Comparison of ENCODE assay signal across 8 cellular contexts in genomic region chr22:36366291-36366708, GRCh38. TPM values are rescaled to one million over a fixed set of nuclear protein-coding genes. Genes with fewer than 3 reads are reported as not detected.
DNase-seq lines count a peak whose midpoint lies in the region; ATAC-seq, FAIRE-seq and TF ChIP-seq lines count a peak whose summit lies in the region.

No MANE protein-coding gene starts in this region.

- no peaks in the 10 kb centered on the region for H3K9me2 ChIP-seq in PC-3 (replicated peaks; ENCODE audit: low read length)

- H3K9me3 Mint-ChIP-seq in neural crest cell = no peaks in the 10 kb centered on the region

- no peak for TF ChIP-seq POLR2A in endothelial cell of umbilical vein (IDR thresholded peaks at IDR 0.05; ENCODE audit: low read depth, low read length)

- no TSS peak for BruUV-seq in PC-3 (replicated peaks; lab: Mats Ljungman, UMichigan)
- no TSS peak for BruUV-seq in endothelial cell of umbilical vein (replicated peaks; lab: Mats Ljungman, UMichigan)

- H4K20me1 ChIP-seq in PC-3 (ENCODE audit: low read length) = peaks cover 86% of the 10 kb centered on the region
- no peaks in the 10 kb centered on the region for H4K20me1 ChIP-seq in endothelial cell of umbilical vein (replicated peaks; ENCODE audit: control insufficient read depth, extremely low read depth, insufficient read depth, low read length)

- peak overlapping the region; percentile 38 for H3K4me3 Mint-ChIP-seq in neural crest cell

- POLR2A ChIA-PET in PC-3 (lab: Charles Lee; ENCODE audit: unreplicated experiment) = no interaction called here
- POLR2A ChIA-PET in endothelial cell of umbilical vein (lab: Charles Lee) = interaction anchor here (2.3 kb wide), 1 partner anchor 33 kb away, joined by 19 read pairs; no protein-coding TSS in a partner anchor

- H3K27me3 Mint-ChIP-seq in neural crest cell (ENCODE audit: low read depth) = no peaks in the 10 kb centered on the region

- CTCF ChIA-PET in PC-3 (lab: Charles Lee) = no interaction called here
- CTCF ChIA-PET in endothelial cell of umbilical vein (lab: Charles Lee) = interaction anchor here (1.0 to 2.4 kb wide), 2 partner anchors 14 to 104 kb away, joined by 3 to 10 read pairs; no protein-coding TSS in a partner anchor

- intact Hi-C loops in PC-3 (cut with micrococcal nuclease) = no loop called here
- intact Hi-C loops in endothelial cell of umbilical vein (cut with micrococcal nuclease) = loop anchor here (5.0 kb wide), 1 partner anchor 101 kb away; no protein-coding TSS in a partner anchor

- no peak for FAIRE-seq in endothelial cell of umbilical vein (lab: Jason Lieb, UNC)

- no peak overlapping the region; the same call in 1 of the 2 replicates for H3K4me2 ChIP-seq in PC-3 (ENCODE audit: low read length)
- H3K4me2 ChIP-seq in endothelial cell of umbilical vein (ENCODE audit: insufficient read depth, low read length) = no peak overlapping the region

- H3K4me1 ChIP-seq in PC-3 (ENCODE audit: insufficient read depth, low read length) (peaks cover 98% of the 10 kb centered on the region), endothelial cell of umbilical vein (ENCODE audit: control insufficient read depth, extremely low read depth, insufficient read depth, low read length) (peaks cover 93% of the 10 kb centered on the region)

- peak; percentile 37 for DNase-seq in CD1c-positive myeloid dendritic cell (ENCODE audit: extremely low spot score)
- no peak for DNase-seq in PC-3
- DNase-seq in endothelial cell of umbilical vein (ENCODE audit: low read depth, low spot score) = peak; percentile 54
- DNase-seq in neural crest cell (ENCODE audit: low read depth, low spot score) = no peak
- no peak for DNase-seq in NCI-H2107 treated with DMSO at 0.1 percent for 48 hours (lab: John Stamatoyannopoulos, UW; ENCODE audit: unreplicated experiment)
- DNase-seq in OCI-M1 (lab: John Stamatoyannopoulos, UW) = no peak
- DNase-seq in NCI-H187 (lab: John Stamatoyannopoulos, UW) = no peak

- H3K36me3 ChIP-seq in PC-3 (ENCODE audit: low read depth, low read length) = peaks cover 5% of the 10 kb centered on the region; the same call in 1 of the 2 replicates
- peaks cover 7% of the 10 kb centered on the region in 2 experiments for H3K36me3 ChIP-seq in endothelial cell of umbilical vein (ENCODE audit: control insufficient read depth in 2 of 2, extremely low read depth in 1 of 2, insufficient read depth in 2 of 2, low read length in 2 of 2)

- H3K27me3 ChIP-seq in PC-3 (ENCODE audit: low read length) (no peaks in the 10 kb centered on the region), endothelial cell of umbilical vein (ENCODE audit: control insufficient read depth in 2 of 2, insufficient read depth in 2 of 2, low read length in 2 of 2) (no peaks in the 10 kb centered on the region)

- no peaks in the 10 kb centered on the region for H3K9me1 ChIP-seq in endothelial cell of umbilical vein (replicated peaks; ENCODE audit: control insufficient read depth, extremely low read depth, insufficient read depth, low read length)

- H3K9me3 ChIP-seq in PC-3 (ENCODE audit: low read length) (no peaks in the 10 kb centered on the region), endothelial cell of umbilical vein (replicated peaks; ENCODE audit: control insufficient read depth, insufficient read depth, low read length) (no peaks in the 10 kb centered on the region)

- H3K36me3 Mint-ChIP-seq in neural crest cell (ENCODE audit: low read depth) = no peaks in the 10 kb centered on the region

- H3K4me1 Mint-ChIP-seq in neural crest cell = peaks cover 78% of the 10 kb centered on the region

- H3K9ac ChIP-seq in PC-3 (ENCODE audit: low read length) (no peak overlapping the region), endothelial cell of umbilical vein (replicated peaks; ENCODE audit: extremely low read depth, insufficient read depth, low read length) (peak overlapping the region; percentile 6)

- H3K4me3 ChIP-seq in PC-3 (ENCODE audit: low read length) (no peak overlapping the region), endothelial cell of umbilical vein (replicated peaks in 1 of 3; ENCODE audit: insufficient read depth in 1 of 3, low read depth in 1 of 3, low read length in 3 of 3) (no peak overlapping the region)

- H3K27ac Mint-ChIP-seq in neural crest cell (ENCODE audit: unreplicated experiment) = peak overlapping the region; percentile 21

- H3F3A ChIP-seq in PC-3 (ENCODE audit: low read length, unreplicated experiment) = no peaks in the 10 kb centered on the region

- dilution Hi-C loops in endothelial cell of umbilical vein (cut with MboI; ENCODE audit: extremely low pct_ligation_motif_present, low sequenced_read_pairs) = no loop called here

- ATAC-seq in PC-3 (no peak), HG02840 (IDR thresholded peaks at IDR 0.05; ENCODE audit: low FRiP score, unreplicated experiment) (no peak)

- H2AFZ ChIP-seq in PC-3 (ENCODE audit: low read length) (no peak overlapping the region), endothelial cell of umbilical vein (ENCODE audit: low read depth, low read length) (no peak overlapping the region)

- peaks cover 100% of the 10 kb centered on the region for H3K79me2 ChIP-seq in PC-3 (ENCODE audit: low read length)
- peaks cover 98% of the 10 kb centered on the region for H3K79me2 ChIP-seq in endothelial cell of umbilical vein (ENCODE audit: control insufficient read depth, insufficient read depth, low read length)

- H3K27ac ChIP-seq in PC-3 (ENCODE audit: low read length) (peak overlapping the region; percentile 75; the same call in 1 of the 2 replicates), endothelial cell of umbilical vein (ENCODE audit: insufficient read depth, low read depth, low read length) (peak overlapping the region; percentile 86)

- TF ChIP-seq CTCF in PC-3 (conservative IDR thresholded peaks at IDR 0.05; ENCODE audit: low read depth, low read length) (no peak), endothelial cell of umbilical vein (IDR thresholded peaks at IDR 0.05; ENCODE audit: extremely low read depth in 1 of 2, insufficient read depth in 1 of 2, low read depth in 1 of 2, low read length in 2 of 2) (no peak), neural crest cell (conservative IDR thresholded peaks at IDR 0.05) (no peak)

TF ChIP-seq in endothelial cell of umbilical vein, 7 proteins besides CTCF, POLR2A, EP300 and RAD21:
- TF ChIP-seq MAX (IDR thresholded peaks at IDR 0.05; ENCODE audit: insufficient read depth, insufficient read length) = peak; percentile 27
- no peak for TF ChIP-seq JUN (IDR thresholded peaks at IDR 0.05; ENCODE audit: borderline replicate concordance, insufficient read depth, insufficient read length, low read depth)
TF ChIP-seq in endothelial cell of umbilical vein: peak in this region for 1.

RNA-seq across cellular contexts. Expression of gene MYH9, which starts 21.5 kb away (rescaled TPM):
- total RNA-seq in PC-3 (2014; rRNA removed) (357 and 546 TPM in 2 replicates), endothelial cell of umbilical vein (1,331 and 1,413 TPM in 2 replicates), neural crest cell (160 and 171 TPM in 2 replicates)
- polyA plus RNA-seq in endothelial cell of umbilical vein = 157 and 188 TPM in 2 replicates
- polyA plus RNA-seq in endothelial cell of umbilical vein (2011; cell fraction: cytosol; rRNA removed) = 377 and 396 TPM in 2 replicates
- polyA plus RNA-seq in endothelial cell of umbilical vein (2011; cell fraction: nucleus; rRNA removed) = 759 and 766 TPM in 2 replicates
- 496 and 585 TPM in 2 replicates for polyA plus RNA-seq in endothelial cell of umbilical vein (2012)
- 1,176 and 1,679 TPM in 2 replicates for polyA minus RNA-seq in endothelial cell of umbilical vein
- 42.9 TPM for polyA minus RNA-seq in endothelial cell of umbilical vein (2011; cell fraction: cytosol; rRNA and poly(A)+ RNA removed)
- 498 and 877 TPM in 2 replicates for polyA minus RNA-seq in endothelial cell of umbilical vein (2011; cell fraction: nucleus; rRNA and poly(A)+ RNA removed)

Comparison
In these comparisons a context has a peak if more than half of its experiments do, and no peak if none do; other contexts are left out.
1. DNase-seq: peak in CD1c-positive myeloid dendritic cell (single experiment) and endothelial cell of umbilical vein (single experiment); none in PC-3 (single experiment), neural crest cell (single experiment), NCI-H2107 treated with DMSO at 0.1 percent for 48 hours (single experiment), OCI-M1 (single experiment) and NCI-H187 (0 of 2).